9 cellular contexts compared by ENCODE assay signal in the genomic region with DNA sequence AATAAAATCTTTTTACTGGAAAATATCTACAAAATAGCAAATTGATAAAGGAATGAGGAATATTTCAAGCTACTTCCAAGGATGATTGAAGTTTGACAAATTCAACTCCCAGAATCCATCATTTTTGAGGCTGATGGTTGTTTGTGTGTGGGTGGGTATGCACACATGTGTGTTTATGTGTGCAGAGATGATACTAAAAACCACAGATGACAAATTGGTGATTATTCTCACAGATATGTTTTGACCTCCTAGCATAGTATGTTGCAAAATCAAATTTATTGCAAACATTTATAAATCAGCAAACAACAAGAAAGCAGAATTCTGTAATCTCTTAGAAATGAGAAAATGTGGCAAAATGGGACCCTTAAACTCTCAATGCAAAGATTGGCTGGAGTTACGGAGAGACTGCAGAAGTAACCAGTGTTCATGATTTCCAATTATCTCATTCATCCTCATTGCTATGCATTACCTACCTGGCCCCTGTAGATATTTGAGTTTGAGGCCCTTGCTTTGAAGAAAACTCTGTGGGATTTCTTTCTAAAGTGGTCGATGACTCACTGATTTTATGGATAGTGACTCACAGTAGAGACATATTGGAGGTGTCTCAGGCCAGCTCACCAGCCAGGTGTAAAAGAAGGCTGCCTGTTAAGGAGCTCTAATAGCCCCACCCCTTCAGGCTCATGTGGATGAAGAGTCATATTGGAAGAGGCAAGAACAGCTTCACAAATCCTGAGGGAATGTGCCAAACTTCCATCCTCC. TPM values are rescaled to one million over a fixed set of nuclear protein-coding genes. Genes with fewer than 3 reads are reported as not detected.
DNase-seq lines count a peak whose midpoint lies in the region; ATAC-seq, FAIRE-seq and TF ChIP-seq lines count a peak whose summit lies in the region.
"Had no signal": no experiment of that assay in that cellular context is flagged by ENCODE, and none has a peak within 500 bp of the region (broad histone marks: within the 10 kb centered on the region; RNA-seq: fewer than 3 reads in every experiment).

No MANE protein-coding gene starts in this region.

- POLR2A ChIA-PET in HepG2 (lab: Yijun Ruan, JAX), result interaction anchor here (2.7 kb wide), 1 partner anchor 111 kb away, joined by 7 read pairs; a partner anchor contains a TSS

- H3K9ac ChIP-seq in HepG2 (ENCODE audit: insufficient read depth, low read depth, low read length), result no peak overlapping the region

- in situ Hi-C loops in HepG2 (cut with HindIII; ENCODE audit: extremely low pct_ligation_motif_present, low pct_unique_long_range_greater_than_20kb), result no loop called here

- H3K27ac Mint-ChIP-seq in activated T-cell treated with anti-CD3 and anti-CD28 coated beads, Interleukin-2, amount 50 U/mL, for 72 hours, result no peak overlapping the region

- H3K36me3 ChIP-seq in HepG2 (replicated peaks in 1 of 2; ENCODE audit: control insufficient read depth in 1 of 2, insufficient read depth in 2 of 2, low read length in 2 of 2) (no peaks in the 10 kb centered on the region), uterus (no peaks in the 10 kb centered on the region)

- H3K4me1 Mint-ChIP-seq in activated T-cell treated with anti-CD3 and anti-CD28 coated beads, Interleukin-2, amount 50 U/mL, for 72 hours (ENCODE audit: low read depth), result peaks cover 59% of the 10 kb centered on the region

- TF ChIP-seq EP300 in HepG2 (IDR thresholded peaks at IDR 0.05; ENCODE audit: low read depth in 2 of 2, low read length in 2 of 2) (0 out of 4 replicates have a peak, but pooled peaks of 1 of the 2 experiments have one; percentile 13), HepG2 (CRISPR knock-in tag; IDR thresholded peaks at IDR 0.05; ENCODE audit: borderline replicate concordance) (no peak)

- TF ChIP-seq RAD21 in HepG2 (CRISPR knock-in tag; IDR thresholded peaks at IDR 0.05), result no peak

- 0 out of 2 replicates have a peak overlapping the region, but pooled peaks have one; percentile 72 for H3K4me2 ChIP-seq in HepG2 (ENCODE audit: low read depth, low read length)

- no peaks in the 10 kb centered on the region for H3K79me2 ChIP-seq in HepG2 (ENCODE audit: insufficient read depth, low read length)

- H3K27ac ChIP-seq in HepG2 (ENCODE audit: extremely low read length, insufficient read depth, low read length) (no peak overlapping the region), uterus (peak overlapping the region; percentile 21 to 54)

- no peak for TF ChIP-seq CTCF in HepG2 (CRISPR knock-in tag; IDR thresholded peaks at IDR 0.05)
- TF ChIP-seq CTCF in uterus (IDR thresholded peaks at IDR 0.05), result no peak

- peak; percentile 40 for DNase-seq in activated T-cell treated with anti-CD3 and anti-CD28 coated beads for 24 hours (ENCODE audit: low read depth)
- DNase-seq in activated T-cell treated with anti-CD3 and anti-CD28 coated beads, Interleukin-2, amount 50 U/mL, for 1 hour, result no peak
- DNase-seq in activated T-cell treated with anti-CD3 and anti-CD28 coated beads, Interleukin-2, amount 50 U/mL, for 72 hours, result peak; percentile 40 to 56
- peak; percentile 63 for DNase-seq in HepG2 (ENCODE audit: low spot score)
- peak in 1 of 2 donors; percentile 22 for DNase-seq in uterus
- no peak for DNase-seq in effector CD4-positive, alpha-beta T cell
- no peak for DNase-seq in anterior cingulate cortex (lab: John Stamatoyannopoulos, UW)
- no peak for DNase-seq in NCI-H1105 (lab: John Stamatoyannopoulos, UW)

- CTCF ChIA-PET in HepG2 (lab: Yijun Ruan, JAX; ENCODE audit: low intra/inter-chr PET ratio, low total read pairs), result no interaction called here

- H3K27me3 ChIP-seq in HepG2 (ENCODE audit: control insufficient read depth in 1 of 2, insufficient read depth in 2 of 2, low read length in 2 of 2), result no peaks in the 10 kb centered on the region
- no peaks in the 10 kb centered on the region for H3K27me3 ChIP-seq in uterus

- 9% methylated on average over 2 of the region's 2 CpGs for WGBS in HepG2 (ENCODE audit: low lambda C conversion rate)

- no peak for TF ChIP-seq POLR2A in HepG2 (IDR thresholded peaks at IDR 0.05; ENCODE audit: insufficient read depth in 1 of 2, low read depth in 2 of 2, low read length in 2 of 2)
- no peak for TF ChIP-seq POLR2A in uterus (IDR thresholded peaks at IDR 0.05)

- H3K9me3 ChIP-seq in HepG2 (ENCODE audit: low read length), result no peaks in the 10 kb centered on the region
- no peaks in the 10 kb centered on the region for H3K9me3 ChIP-seq in uterus

- no peaks in the 10 kb centered on the region for H4K20me1 ChIP-seq in HepG2 (ENCODE audit: insufficient read depth, low read length)

- H3K4me1 ChIP-seq in HepG2 (ENCODE audit: insufficient read depth, low read length) (peaks cover 34% of the 10 kb centered on the region), uterus (no peaks in the 10 kb centered on the region)

- BruUV-seq in HepG2 (replicated peaks; lab: Mats Ljungman, UMichigan), result no TSS peak

- H3K4me3 ChIP-seq in HepG2 (replicated peaks in 1 of 3; ENCODE audit: insufficient read depth in 1 of 3, low read depth in 2 of 3, low read length in 3 of 3) (no peak overlapping the region), uterus (no peak overlapping the region)

- peak overlapping the region; percentile 31 to 43 for H3K4me3 Mint-ChIP-seq in activated T-cell treated with anti-CD3 and anti-CD28 coated beads, Interleukin-2, amount 50 U/mL, for 72 hours

- H3K36me3 Mint-ChIP-seq in activated T-cell treated with anti-CD3 and anti-CD28 coated beads, Interleukin-2, amount 50 U/mL, for 72 hours (ENCODE audit: insufficient read depth in 2 of 2), result peaks cover 1 to 2% of the 10 kb centered on the region in 2 donors
- H3K36me3 Mint-ChIP-seq: CD4-positive, alpha-beta memory T cell had no signal

- peak; percentile 85 to 86 for ATAC-seq in activated T-cell treated with anti-CD3 and anti-CD28 coated beads, Interleukin-2, amount 50 U/mL, for 72 hours (replicated peaks in 1 of 2)
- ATAC-seq in HepG2, result no peak

- intact Hi-C loops in HepG2 (cut with micrococcal nuclease; ENCODE audit: unreplicated experiment) (loop anchor here (5.0 to 10.0 kb wide), 2 partner anchors 109 to 1548 kb away; a partner anchor contains a TSS), uterus (cut with DNase I; ENCODE audit: low total_unique reads) (no loop called here)

- H3K27me3 Mint-ChIP-seq in activated T-cell treated with anti-CD3 and anti-CD28 coated beads, Interleukin-2, amount 50 U/mL, for 72 hours (ENCODE audit: low read depth), result no peaks in the 10 kb centered on the region
- H3K27me3 Mint-ChIP-seq: CD4-positive, alpha-beta memory T cell had no signal

- H2AFZ ChIP-seq in HepG2 (ENCODE audit: low read length), result no peak overlapping the region

- no peak for FAIRE-seq in HepG2 (lab: Jason Lieb, UNC)

- H3K9me3 Mint-ChIP-seq in activated T-cell treated with anti-CD3 and anti-CD28 coated beads, Interleukin-2, amount 50 U/mL, for 72 hours, result peaks cover 0 to 1% of the 10 kb centered on the region in 2 donors
- H3K9me3 Mint-ChIP-seq: CD4-positive, alpha-beta memory T cell had no signal

TF ChIP-seq in HepG2, 621 proteins besides CTCF, POLR2A, EP300 and RAD21 (continues in another document):
- TF ChIP-seq, protein P1, sequence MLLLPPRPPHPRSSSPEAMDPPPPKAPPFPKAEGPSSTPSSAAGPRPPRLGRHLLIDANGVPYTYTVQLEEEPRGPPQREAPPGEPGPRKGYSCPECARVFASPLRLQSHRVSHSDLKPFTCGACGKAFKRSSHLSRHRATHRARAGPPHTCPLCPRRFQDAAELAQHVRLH (CRISPR knock-in tag; IDR thresholded peaks at IDR 0.05; ENCODE audit: borderline replicate concordance, low read depth), result no peak

RNA-seq across cellular contexts. Expression of a gene that starts 44.6 kb away (rescaled TPM):
- total RNA-seq in activated T-cell treated with anti-CD3 and anti-CD28 coated beads, Interleukin-2, amount 50 U/mL, for 72 hours, result under 1 TPM in 1 of 2 donors, not detected in 1; 0.43 TPM
- 0.02 TPM in 1 of 2 replicates, not detected in the other for total RNA-seq in HepG2 (2016; rRNA removed; fragmentation: Illumina TruSeq; extraction: Trizol)
- not detected in 2 replicates for total RNA-seq in HepG2 (2016; cell fraction: cytosol; rRNA removed; fragmentation: Illumina TruSeq; extraction: Trizol; ENCODE audit: low read depth)
- 0.04 TPM in 1 of 2 replicates, not detected in the other for total RNA-seq in HepG2 (2016; cell fraction: insoluble cytoplasmic fraction; rRNA removed; fragmentation: Illumina TruSeq; extraction: Trizol)
- total RNA-seq in HepG2 (2016; cell fraction: membrane; rRNA removed; fragmentation: Illumina TruSeq; extraction: Trizol), result not detected in 2 replicates
- total RNA-seq in HepG2 (2016; cell fraction: nucleus; rRNA removed; fragmentation: Illumina TruSeq; extraction: Trizol), result 0.09 TPM in 1 of 2 replicates, not detected in the other
- polyA plus RNA-seq in HepG2 (2011; rRNA removed), result 0.03 TPM in 1 of 2 replicates, not detected in the other
- polyA plus RNA-seq in HepG2 (2011; cell fraction: cytosol; rRNA removed), result not detected in 2 replicates
- polyA plus RNA-seq in HepG2 (2011; cell fraction: nucleus; rRNA removed), result not detected in 2 replicates
- polyA plus RNA-seq in HepG2 (2012), result not detected in 2 replicates
- polyA plus RNA-seq in HepG2 (2016; cell fraction: cytosol; fragmentation: Illumina TruSeq; extraction: Trizol; ENCODE audit: low read depth), result not detected in 2 replicates
- not detected in 2 replicates for polyA plus RNA-seq in HepG2 (2016; cell fraction: insoluble cytoplasmic fraction; fragmentation: Illumina TruSeq; extraction: Trizol; ENCODE audit: low read depth)
- 0.03 TPM in 1 of 2 replicates, not detected in the other for polyA plus RNA-seq in HepG2 (2016; cell fraction: membrane; fragmentation: Illumina TruSeq; extraction: Trizol; ENCODE audit: low read depth)
- not detected in 2 replicates for polyA plus RNA-seq in HepG2 (2016; cell fraction: nucleus; fragmentation: Illumina TruSeq; extraction: Trizol; ENCODE audit: insufficient read depth, low read depth)
- polyA minus RNA-seq in HepG2 (2011; rRNA and poly(A)+ RNA removed; ENCODE audit: low replicate concordance), result not detected in 2 replicates
- not detected in 2 replicates for polyA minus RNA-seq in HepG2 (2011; cell fraction: cytosol; rRNA and poly(A)+ RNA removed)
- polyA minus RNA-seq in HepG2 (2011; cell fraction: nucleus; rRNA and poly(A)+ RNA removed), result not detected in 2 replicates
- under 1 TPM in 3 of 4 donors, not detected in 1; under 0.01 to 0.95 (median 0.90) TPM for total RNA-seq in uterus
- total RNA-seq: CD4-positive, alpha-beta memory T cell had no signal
- polyA plus RNA-seq: CD4-positive, alpha-beta memory T cell had no signal

Comparison
In these comparisons a context has a peak if more than half of its experiments do, and no peak if none do; other contexts are left out.
1. DNase-seq: peak in activated T-cell treated with anti-CD3 and anti-CD28 coated beads for 24 hours (single experiment), activated T-cell treated with anti-CD3 and anti-CD28 coated beads, Interleukin-2, amount 50 U/mL, for 72 hours (2 of 2) and HepG2 (single experiment); none in activated T-cell treated with anti-CD3 and anti-CD28 coated beads, Interleukin-2, amount 50 U/mL, for 1 hour (single experiment), effector CD4-positive, alpha-beta T cell (single experiment), anterior cingulate cortex (0 of 58) and NCI-H1105 (single experiment).